Comparison of ENCODE assay signal across 17 cellular contexts in genomic region chr10:24114561-24114960, GRCh38.
A peak's percentile ranks its signal among the peaks of the same experiment; 100 is the strongest.
DNase-seq lines count a peak whose midpoint lies in the region; ATAC-seq and TF ChIP-seq lines count a peak whose summit lies in the region.
"Had no signal": no experiment of that assay in that cellular context is flagged by ENCODE, and none has a peak within 500 bp of the region (broad histone marks: within the 10 kb centered on the region; RNA-seq: fewer than 3 reads in every experiment).

No MANE protein-coding gene starts in this region.

- H3K4me1 Mint-ChIP-seq in nephron progenitor cell = peaks cover 50% of the 10 kb centered on the region
- H3K4me1 Mint-ChIP-seq in activated T-cell treated with anti-CD3 and anti-CD28 coated beads, Interleukin-2, amount 50 U/mL, for 72 hours (ENCODE audit: low read depth) = no peaks in the 10 kb centered on the region

- ATAC-seq in activated T-cell treated with anti-CD3 and anti-CD28 coated beads, Interleukin-2, amount 50 U/mL, for 72 hours (replicated peaks in 1 of 2) = no peak
- no peak for ATAC-seq in HG03442 (IDR thresholded peaks at IDR 0.05; ENCODE audit: unreplicated experiment)
- no peak for ATAC-seq in GM21515 (IDR thresholded peaks at IDR 0.05; ENCODE audit: unreplicated experiment)

- no peaks in the 10 kb centered on the region for H3K9me3 Mint-ChIP-seq in nephron progenitor cell
- H3K9me3 Mint-ChIP-seq in activated T-cell treated with anti-CD3 and anti-CD28 coated beads, Interleukin-2, amount 50 U/mL, for 72 hours = peaks cover 0 to 1% of the 10 kb centered on the region in 2 donors

- H3K27ac ChIP-seq in BLaER1 = peak overlapping the region; percentile 68; the same call in 1 of the 2 replicates
- H3K27ac ChIP-seq: PC-9, SJSA1, testis had no signal

- H3K4me2 ChIP-seq in BLaER1 = peak overlapping the region; percentile 65
- H3K4me2 ChIP-seq: PC-9 had no signal

- H3K4me3 ChIP-seq in BLaER1 = no peak overlapping the region
- H3K4me3 ChIP-seq: PC-9, SJSA1, testis had no signal

- TF ChIP-seq CTCF in nephron progenitor cell (IDR thresholded peaks at IDR 0.05) = no peak

- no peaks in the 10 kb centered on the region for H3K27me3 Mint-ChIP-seq in nephron progenitor cell (ENCODE audit: low read depth, poor library complexity)
- H3K27me3 Mint-ChIP-seq in activated T-cell treated with anti-CD3 and anti-CD28 coated beads, Interleukin-2, amount 50 U/mL, for 72 hours (ENCODE audit: low read depth) = no peaks in the 10 kb centered on the region

- H3K27ac Mint-ChIP-seq in nephron progenitor cell = peak overlapping the region; percentile 81
- no peak overlapping the region for H3K27ac Mint-ChIP-seq in activated T-cell treated with anti-CD3 and anti-CD28 coated beads, Interleukin-2, amount 50 U/mL, for 72 hours

- H3K9me3 ChIP-seq in BLaER1 = no peaks in the 10 kb centered on the region
- H3K9me3 ChIP-seq: SJSA1, testis had no signal

- H4K20me1 ChIP-seq in BLaER1 = no peaks in the 10 kb centered on the region

- no peaks in the 10 kb centered on the region for H3K36me3 ChIP-seq in BLaER1
- H3K36me3 ChIP-seq: SJSA1 had no signal

- DNase-seq in NCI-H1694 treated with DMSO at 0.1 percent for 48 hours (lab: John Stamatoyannopoulos, UW) = peak; percentile 91
- peak; percentile 13 for DNase-seq in cerebellum (ENCODE audit: low spot score)
- no peak for DNase-seq in nephron progenitor cell
- DNase-seq in NCI-H748 (lab: John Stamatoyannopoulos, UW; ENCODE audit: unreplicated experiment) = no peak
- DNase-seq in activated T-cell treated with anti-CD3 and anti-CD28 coated beads, Interleukin-2, amount 50 U/mL, for 72 hours = no peak
- DNase-seq: activated CD8-positive, alpha-beta memory T cell treated with anti-CD3 and anti-CD28 coated beads for 24 hours; activated naive CD4-positive, alpha-beta T cell treated with anti-CD3 and anti-CD28 coated beads, Interleukin-2, amount 50 U/mL, for 16 hours; activated T-cell treated with anti-CD3 and anti-CD28 coated beads, Interleukin-2, amount 50 U/mL, for 48 hours; kidney; NCI-H2107; NCI-H748 treated with DMSO at 0.1 percent for 48 hours; PC-9; testis had no signal

- H3K4me3 Mint-ChIP-seq in nephron progenitor cell = no peak overlapping the region
- no peak overlapping the region for H3K4me3 Mint-ChIP-seq in activated T-cell treated with anti-CD3 and anti-CD28 coated beads, Interleukin-2, amount 50 U/mL, for 72 hours

- H3K36me3 Mint-ChIP-seq in nephron progenitor cell (ENCODE audit: low read depth) = no peaks in the 10 kb centered on the region
- H3K36me3 Mint-ChIP-seq in activated T-cell treated with anti-CD3 and anti-CD28 coated beads, Interleukin-2, amount 50 U/mL, for 72 hours (ENCODE audit: insufficient read depth in 2 of 2) = no peaks in the 10 kb centered on the region

- no peak overlapping the region for H3K9ac ChIP-seq in BLaER1

- peaks cover 33% of the 10 kb centered on the region for H3K4me1 ChIP-seq in BLaER1
- H3K4me1 ChIP-seq: SJSA1, testis had no signal

- H3K27me3 ChIP-seq in BLaER1 = no peaks in the 10 kb centered on the region
- H3K27me3 ChIP-seq: SJSA1, testis had no signal

Comparison
In these comparisons a context has a peak if more than half of its experiments do, and no peak if none do; other contexts are left out.
1. DNase-seq: peak in NCI-H1694 treated with DMSO at 0.1 percent for 48 hours (single experiment) and cerebellum (single experiment); none in nephron progenitor cell (single experiment), NCI-H748 (single experiment) and activated T-cell treated with anti-CD3 and anti-CD28 coated beads, Interleukin-2, amount 50 U/mL, for 72 hours (0 of 2).